25 cellular contexts compared by ENCODE assay signal in the genomic region with DNA sequence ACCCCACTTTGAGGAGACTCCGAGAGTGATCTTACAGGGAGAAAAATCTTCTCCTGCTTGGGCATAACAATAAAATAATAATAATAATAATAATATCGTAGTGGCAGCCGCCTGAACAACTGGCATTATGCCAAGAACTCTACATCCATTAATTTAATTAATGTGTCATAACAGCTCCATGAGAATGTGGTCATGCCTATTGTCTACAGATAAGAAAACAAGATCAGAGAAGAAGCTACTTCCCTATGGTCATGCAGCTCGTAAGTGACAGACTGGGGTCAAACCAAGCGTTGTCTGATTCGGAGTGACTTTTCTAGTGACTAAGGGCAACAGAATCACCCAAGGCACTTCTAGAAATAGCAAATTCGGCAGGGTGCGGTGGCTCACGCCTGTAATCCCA. TPM values are rescaled to one million over a fixed set of nuclear protein-coding genes. Genes with fewer than 3 reads are reported as not detected.
"Had no signal": no experiment of that assay in that cellular context is flagged by ENCODE, and none has a peak within 500 bp of the region (broad histone marks: within the 10 kb centered on the region; RNA-seq: fewer than 3 reads in every experiment).

No MANE protein-coding gene starts in this region.

- H3K36me3 Mint-ChIP-seq: activated naive CD8-positive, alpha-beta T cell treated with anti-CD3 and anti-CD28 coated beads, Interleukin-2, amount 10 ng/mL, durations not matched to agents 7 days and 5 days had no signal

- ATAC-seq: activated CD8-positive, alpha-beta T cell treated with anti-CD3 and anti-CD28 coated beads, Interleukin-2, amount 10 ng/mL, durations not matched to agents 7 days and 5 days had no signal

- H3K27me3 Mint-ChIP-seq: activated naive CD8-positive, alpha-beta T cell treated with anti-CD3 and anti-CD28 coated beads, Interleukin-2, amount 10 ng/mL, durations not matched to agents 7 days and 5 days had no signal

- H3K9me3 ChIP-seq: adrenal gland had no signal

- H3K27ac Mint-ChIP-seq: activated CD8-positive, alpha-beta T cell treated with anti-CD3 and anti-CD28 coated beads, Interleukin-2, amount 10 ng/mL, durations not matched to agents 7 days and 5 days had no signal

- DNase-seq: activated CD4-positive, alpha-beta T cell treated with anti-CD3 and anti-CD28 coated beads for 4 hours; activated CD4-positive, alpha-beta T cell treated with anti-CD3 and anti-CD28 coated beads, Interleukin-2, amount 50 U/mL, for 4 hours; activated CD8-positive, alpha-beta memory T cell treated with anti-CD3 and anti-CD28 coated beads, Interleukin-2, amount 50 U/mL, for 48 hours; activated CD8-positive, alpha-beta T cell treated with anti-CD3 and anti-CD28 coated beads, Interleukin-2, amount 10 ng/mL, durations not matched to agents 7 days and 5 days; activated naive CD4-positive, alpha-beta T cell treated with anti-CD3 and anti-CD28 coated beads, Interleukin-2, amount 50 U/mL, for 16 hours; activated naive CD8-positive, alpha-beta T cell treated with anti-CD3 and anti-CD28 coated beads, Interleukin-2, amount 10 ng/mL, durations not matched to agents 7 days and 5 days; activated T-cell treated with anti-CD3 and anti-CD28 coated beads, Interleukin-2, amount 50 U/mL, for 1 hour; adrenal gland; cerebellar nuclear complex; KBM-7; NCI-H1092; NCI-H1930; NCI-H2171; NCI-H226; NCI-H526; NCI-H82; SIG-M5; T-helper 1 cell; WERI-Rb-1 had no signal

- H3K9me3 Mint-ChIP-seq: activated naive CD8-positive, alpha-beta T cell treated with anti-CD3 and anti-CD28 coated beads, Interleukin-2, amount 10 ng/mL, durations not matched to agents 7 days and 5 days had no signal

- H3K36me3 ChIP-seq: adrenal gland, WERI-Rb-1 had no signal

- H3K4me3 ChIP-seq: adrenal gland had no signal

- H3K4me1 ChIP-seq: adrenal gland had no signal

- H3K4me3 Mint-ChIP-seq: activated CD8-positive, alpha-beta T cell treated with anti-CD3 and anti-CD28 coated beads, Interleukin-2, amount 10 ng/mL, durations not matched to agents 7 days and 5 days; activated naive CD8-positive, alpha-beta T cell treated with anti-CD3 and anti-CD28 coated beads, Interleukin-2, amount 10 ng/mL, durations not matched to agents 7 days and 5 days had no signal

- H3K27ac ChIP-seq: adrenal gland, WERI-Rb-1 had no signal

- H3K27me3 ChIP-seq: adrenal gland had no signal

RNA-seq across cellular contexts. Expression of gene PROX2, which starts 11.8 kb away (rescaled TPM):
- total RNA-seq: adrenal gland; cardiac septum; LHCN-M2; M059J; NCI-H460; RPMI7951; T-helper 2 cell treated with Interferon-gamma antibody and Interleukin-4, amounts not matched to agents 100 ng/mL and 5 ng/mL, for 36 hours had no signal

RNA-seq across cellular contexts. Expression of gene RPS6KL1, which starts 58.9 kb away (rescaled TPM):
- total RNA-seq: M059J had no signal
